19 cellular contexts compared by ENCODE assay signal in genomic region chr6:120935908-120936307, GRCh38.
DNase-seq lines count a peak whose midpoint lies in the region; ATAC-seq lines count a peak whose summit lies in the region.
"Had no signal": no experiment of that assay in that cellular context is flagged by ENCODE, and none has a peak within 500 bp of the region (broad histone marks: within the 10 kb centered on the region; RNA-seq: fewer than 3 reads in every experiment).

No MANE protein-coding gene starts in this region.

- H3K4me3 Mint-ChIP-seq in activated T-cell treated with anti-CD3 and anti-CD28 coated beads, Interleukin-2, amount 50 U/mL, for 24 hours: no peak overlapping the region
- H3K4me3 Mint-ChIP-seq: activated CD8-positive, alpha-beta memory T cell treated with anti-CD3 and anti-CD28 coated beads, Interleukin-2, amount 10 ng/mL, durations not matched to agents 7 days and 5 days; activated naive CD4-positive, alpha-beta T cell treated with anti-CD3 and anti-CD28 coated beads for 36 hours; H9; T-helper 17 cell had no signal

- no peaks in the 10 kb centered on the region for H3K27me3 Mint-ChIP-seq in activated T-cell treated with anti-CD3 and anti-CD28 coated beads, Interleukin-2, amount 50 U/mL, for 24 hours
- H3K27me3 Mint-ChIP-seq: T-helper 17 cell had no signal

- H3K36me3 Mint-ChIP-seq in activated T-cell treated with anti-CD3 and anti-CD28 coated beads, Interleukin-2, amount 50 U/mL, for 24 hours (ENCODE audit: low read depth): no peaks in the 10 kb centered on the region
- H3K36me3 Mint-ChIP-seq: activated CD8-positive, alpha-beta memory T cell treated with anti-CD3 and anti-CD28 coated beads, Interleukin-2, amount 10 ng/mL, durations not matched to agents 7 days and 5 days had no signal

- no peak overlapping the region for H3K27ac Mint-ChIP-seq in activated T-cell treated with anti-CD3 and anti-CD28 coated beads, Interleukin-2, amount 50 U/mL, for 24 hours
- H3K27ac Mint-ChIP-seq: activated CD8-positive, alpha-beta memory T cell treated with anti-CD3 and anti-CD28 coated beads, Interleukin-2, amount 10 ng/mL, durations not matched to agents 7 days and 5 days; activated naive CD4-positive, alpha-beta T cell treated with anti-CD3 and anti-CD28 coated beads for 36 hours; T-helper 17 cell had no signal

- ATAC-seq in GM18868 (IDR thresholded peaks at IDR 0.05; ENCODE audit: unreplicated experiment): peak; percentile 28
- ATAC-seq in GM21529 (IDR thresholded peaks at IDR 0.05; ENCODE audit: unreplicated experiment): peak; percentile 29
- ATAC-seq in HG03060 (IDR thresholded peaks at IDR 0.05; ENCODE audit: low read depth, unreplicated experiment): peak; percentile 27
- peak; percentile 42 for ATAC-seq in HG03571 (IDR thresholded peaks at IDR 0.05; ENCODE audit: unreplicated experiment)
- ATAC-seq: activated CD4-positive, CD25-positive, alpha-beta regulatory T cell treated with anti-CD3 and anti-CD28 coated beads, Interleukin-2, amount 50 U/mL, for 24 hours; activated CD8-positive, alpha-beta memory T cell treated with anti-CD3 and anti-CD28 coated beads, Interleukin-2, amount 10 ng/mL, durations not matched to agents 7 days and 5 days; body of pancreas; mucosa of descending colon; Right ventricle myocardium inferior; T-helper 17 cell had no signal

- H3K4me1 Mint-ChIP-seq in activated T-cell treated with anti-CD3 and anti-CD28 coated beads, Interleukin-2, amount 50 U/mL, for 24 hours (ENCODE audit: low read depth): no peaks in the 10 kb centered on the region
- H3K4me1 Mint-ChIP-seq: activated CD8-positive, alpha-beta memory T cell treated with anti-CD3 and anti-CD28 coated beads, Interleukin-2, amount 10 ng/mL, durations not matched to agents 7 days and 5 days; T-helper 17 cell had no signal

- H3K9me3 Mint-ChIP-seq in activated T-cell treated with anti-CD3 and anti-CD28 coated beads, Interleukin-2, amount 50 U/mL, for 24 hours: no peaks in the 10 kb centered on the region
- H3K9me3 Mint-ChIP-seq: activated naive CD4-positive, alpha-beta T cell treated with anti-CD3 and anti-CD28 coated beads for 36 hours; H9 had no signal

- DNase-seq in activated T-cell treated with anti-CD3 and anti-CD28 coated beads, Interleukin-2, amount 50 U/mL, for 24 hours: no peak
- DNase-seq in DMS153 treated with DMSO at 0.1 percent for 48 hours (lab: John Stamatoyannopoulos, UW; ENCODE audit: unreplicated experiment): no peak
- DNase-seq in Kasumi-1 (lab: John Stamatoyannopoulos, UW): no peak
- DNase-seq in amygdala (lab: John Stamatoyannopoulos, UW): no peak
- DNase-seq: activated CD8-positive, alpha-beta memory T cell treated with anti-CD3 and anti-CD28 coated beads, Interleukin-2, amount 10 ng/mL, durations not matched to agents 7 days and 5 days; activated naive CD4-positive, alpha-beta T cell treated with anti-CD3 and anti-CD28 coated beads for 36 hours; body of pancreas; H9; hypothalamus; mucosa of descending colon; NCI-H1105 treated with DMSO at 0.1 percent for 48 hours; NCI-H2227 treated with DMSO at 0.1 percent for 48 hours; T-helper 17 cell had no signal
